ENCODE assay signal across 23 cellular contexts in the genomic region with DNA sequence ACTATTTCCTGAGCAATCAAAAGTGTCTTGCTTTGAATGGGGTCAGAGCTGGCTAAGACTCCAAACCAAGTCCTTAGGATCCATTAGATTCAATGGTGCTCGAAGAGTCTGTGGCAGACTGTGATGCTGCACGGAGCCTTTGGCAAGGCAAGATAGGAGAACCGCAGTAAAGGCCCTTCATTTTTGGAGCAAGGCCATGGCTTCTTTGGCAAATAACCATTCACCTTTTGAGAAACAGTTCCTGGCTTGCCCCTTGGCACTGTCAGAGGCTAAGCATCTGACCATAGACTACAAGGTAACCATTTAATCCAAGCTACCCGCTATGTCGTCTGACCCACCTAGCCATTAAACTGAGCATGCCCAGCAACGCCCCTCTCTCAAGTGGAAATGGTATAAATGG. TPM values are rescaled to one million over a fixed set of nuclear protein-coding genes. Genes with fewer than 3 reads are reported as not detected.
DNase-seq lines count a peak whose midpoint lies in the region; TF ChIP-seq lines count a peak whose summit lies in the region.
"Had no signal": no experiment of that assay in that cellular context is flagged by ENCODE, and none has a peak within 500 bp of the region (broad histone marks: within the 10 kb centered on the region; RNA-seq: fewer than 3 reads in every experiment).

No MANE protein-coding gene starts in this region.

- H2BK15ac ChIP-seq in mesenchymal stem cell (ENCODE audit: low read depth, poor library complexity, severe bottlenecking) = no peak overlapping the region

- no peak for TF ChIP-seq CTCF in thyroid gland (IDR thresholded peaks at IDR 0.05)
- TF ChIP-seq CTCF in brain microvascular endothelial cell (IDR thresholded peaks at IDR 0.05; ENCODE audit: low read depth, low read length, missing control alignments) = no peak

- H3K9me3 ChIP-seq in thyroid gland = no peaks in the 10 kb centered on the region
- peaks cover 3% of the 10 kb centered on the region for H3K9me3 ChIP-seq in mesenchymal stem cell (ENCODE audit: control insufficient read depth, low read length)

- no peak overlapping the region for H2AFZ ChIP-seq in mesenchymal stem cell (ENCODE audit: low read depth, low read length)

- H3K9ac ChIP-seq in mesenchymal stem cell (ENCODE audit: low read length) = no peak overlapping the region
- H3K9ac ChIP-seq: BLaER1 had no signal

- no peak overlapping the region for H4K8ac ChIP-seq in mesenchymal stem cell (ENCODE audit: low read length)

- no peak overlapping the region for H3K4me2 ChIP-seq in mesenchymal stem cell (ENCODE audit: low read length, poor library complexity, severe bottlenecking)
- H3K4me2 ChIP-seq: BLaER1 had no signal

- H3K4me1 ChIP-seq in thyroid gland (no peaks in the 10 kb centered on the region), mesenchymal stem cell (ENCODE audit: control insufficient read depth, insufficient read depth, low read depth, low read length) (peaks cover 9% of the 10 kb centered on the region)
- H3K4me1 ChIP-seq: BLaER1 had no signal

- no peak overlapping the region for H2AK5ac ChIP-seq in mesenchymal stem cell (ENCODE audit: low read length, severe bottlenecking)

- H3K27me3 ChIP-seq in thyroid gland = no peaks in the 10 kb centered on the region
- peaks cover 30 to 47% of the 10 kb centered on the region in 2 experiments for H3K27me3 ChIP-seq in mesenchymal stem cell (ENCODE audit: control insufficient read depth in 1 of 2, insufficient read depth in 1 of 2, low read length in 2 of 2)
- H3K27me3 ChIP-seq in brain microvascular endothelial cell (replicated peaks) = no peaks in the 10 kb centered on the region
- H3K27me3 ChIP-seq: BLaER1, SJCRH30 had no signal

- no peak overlapping the region for H2BK12ac ChIP-seq in mesenchymal stem cell (ENCODE audit: low read length in 2 of 2)

- no peaks in the 10 kb centered on the region for H3K36me3 ChIP-seq in thyroid gland
- no peaks in the 10 kb centered on the region for H3K36me3 ChIP-seq in mesenchymal stem cell (ENCODE audit: control insufficient read depth in 1 of 2, insufficient read depth in 2 of 2, low read depth in 1 of 2, low read length in 2 of 2)
- H3K36me3 ChIP-seq in brain microvascular endothelial cell (replicated peaks) = no peaks in the 10 kb centered on the region
- H3K36me3 ChIP-seq: BLaER1, SJCRH30 had no signal

- H3K4ac ChIP-seq in mesenchymal stem cell (ENCODE audit: low read depth in 1 of 2, low read length in 2 of 2) = no peak overlapping the region

- 42 to 56% methylated on average over 6 of the region's 6 CpGs for WGBS in thyroid gland, 2 donors
- WGBS in mesenchymal stem cell = 81% methylated on average over 6 of the region's 6 CpGs

- TF ChIP-seq POLR2A in thyroid gland (IDR thresholded peaks at IDR 0.05) = no peak

- no peak overlapping the region for H3K23ac ChIP-seq in mesenchymal stem cell (ENCODE audit: low read length in 2 of 2)

- no peak overlapping the region for H3K14ac ChIP-seq in mesenchymal stem cell (ENCODE audit: low read length in 2 of 2)

- H3K27ac ChIP-seq in thyroid gland = no peak overlapping the region
- no peak overlapping the region for H3K27ac ChIP-seq in mesenchymal stem cell (ENCODE audit: low read length, poor library complexity, severe bottlenecking)
- H3K27ac ChIP-seq in brain microvascular endothelial cell = no peak overlapping the region
- H3K27ac ChIP-seq: BLaER1, HL-60, SJCRH30 had no signal

- H4K91ac ChIP-seq in mesenchymal stem cell (ENCODE audit: low read length) = no peak overlapping the region

- DNase-seq in G401 (ENCODE audit: low spot score) (peak; percentile 57), NCI-H2196 (lab: John Stamatoyannopoulos, UW; ENCODE audit: unreplicated experiment) (peak; percentile 77), cerebellar cortex (ENCODE audit: low spot score) (peak; percentile 53), thyroid gland (peak; percentile 39 to 42), mesenchymal stem cell (no peak), brain microvascular endothelial cell (no peak)
- no peak for DNase-seq in activated CD8-positive, alpha-beta memory T cell treated with anti-CD3 and anti-CD28 coated beads for 24 hours
- DNase-seq: CD4-positive, alpha-beta T cell; COR-L47; DND-41; HCEC 1CT; KBM-7; MM.1S; NCI-H1092; NCI-H146; NCI-H2081; NK-92 treated with Interleukin-12 subunit alpha and Interleukin-12 subunit beta, amount 100 ng/mL, for 24 hours; SJCRH30; T-helper 1 cell had no signal

- H3K4me3 ChIP-seq in thyroid gland (replicated peaks in 1 of 3) (no peak overlapping the region), mesenchymal stem cell (ENCODE audit: insufficient read depth in 1 of 2, low read depth in 1 of 2, low read length in 2 of 2) (no peak overlapping the region), brain microvascular endothelial cell (ENCODE audit: low read depth, low read length) (no peak overlapping the region)
- H3K4me3 ChIP-seq: BLaER1, SJCRH30 had no signal

- H3K79me1 ChIP-seq in mesenchymal stem cell (replicated peaks; ENCODE audit: low read length, poor library complexity, severe bottlenecking) = no peaks in the 10 kb centered on the region

- H2BK120ac ChIP-seq in mesenchymal stem cell (ENCODE audit: low read depth, low read length) = no peak overlapping the region

- H3K18ac ChIP-seq in mesenchymal stem cell (ENCODE audit: low read depth in 1 of 2, low read length in 2 of 2) = no peak overlapping the region

- intact Hi-C loops in thyroid gland (cut with DNase I) = no loop called here

- in situ Hi-C loops in G401 (cut with HindIII; ENCODE audit: low sequenced_read_pairs) = no loop called here
- in situ Hi-C loops in brain microvascular endothelial cell (cut with HindIII; ENCODE audit: low pct_ligation_motif_present, low sequenced_read_pairs) = no loop called here

- no peak overlapping the region for H2BK5ac ChIP-seq in mesenchymal stem cell (ENCODE audit: low read depth, low read length, poor library complexity, severe bottlenecking)

RNA-seq across cellular contexts. Expression of gene EDN2, which starts 45.2 kb away (rescaled TPM):
- total RNA-seq in G401 (2014; rRNA removed; shearing (Covaris generic)) = 1.8 and 2.2 TPM in 2 replicates
- total RNA-seq in thyroid gland = not detected
- polyA plus RNA-seq in mesenchymal stem cell (2013, experiment 1 of 2) = 0.15 TPM
- 0.15 TPM for polyA plus RNA-seq in mesenchymal stem cell (2013, experiment 2 of 2)
- total RNA-seq: CD4-positive, alpha-beta T cell; HepG2; NCI-H460 had no signal
- polyA plus RNA-seq: HepG2 had no signal

Comparison
In these comparisons a context has a peak if more than half of its experiments do, and no peak if none do; other contexts are left out.
1. DNase-seq: peak in G401 (single experiment), NCI-H2196 (single experiment), cerebellar cortex (single experiment) and thyroid gland (2 of 2); none in mesenchymal stem cell (single experiment), activated CD8-positive, alpha-beta memory T cell treated with anti-CD3 and anti-CD28 coated beads for 24 hours (single experiment) and brain microvascular endothelial cell (single experiment).